10 cellular contexts compared by ENCODE assay signal in genomic region chr13:110109910-110110309, GRCh38.
A peak's percentile ranks its signal among the peaks of the same experiment; 100 is the strongest.
DNase-seq lines count a peak whose midpoint lies in the region; ATAC-seq and TF ChIP-seq lines count a peak whose summit lies in the region.
"Had no signal": no experiment of that assay in that cellular context is flagged by ENCODE, and none has a peak within 500 bp of the region (broad histone marks: within the 10 kb centered on the region; RNA-seq: fewer than 3 reads in every experiment).

No MANE protein-coding gene starts in this region.

- H3K36me3 ChIP-seq in lung (ENCODE audit: control insufficient read depth in 2 of 2, insufficient read depth in 2 of 2, low read length in 2 of 2) (no peaks in the 10 kb centered on the region), uterus (no peaks in the 10 kb centered on the region)

- peak in 1 of 56 donors; percentile 9 for TF ChIP-seq CTCF in dorsolateral prefrontal cortex (IDR thresholded peaks at IDR 0.05 in 54 of 56, conservative IDR thresholded peaks at IDR 0.05 in 2 of 56; ENCODE audit: low read depth in 1 of 56, partially characterized antibody in 56 of 56)
- TF ChIP-seq CTCF in lung (IDR thresholded peaks at IDR 0.05; ENCODE audit: control extremely low read depth, extremely low read depth), result no peak
- no peak for TF ChIP-seq CTCF in uterus (IDR thresholded peaks at IDR 0.05)

- H3K27ac Mint-ChIP-seq in activated naive CD8-positive, alpha-beta T cell treated with anti-CD3 and anti-CD28 coated beads for 36 hours, result no peak overlapping the region

- peak; percentile 50 for ATAC-seq in lung (ENCODE audit: insufficient read depth, low FRiP score)

- peaks cover 8% of the 10 kb centered on the region for H3K27me3 Mint-ChIP-seq in activated naive CD8-positive, alpha-beta T cell treated with anti-CD3 and anti-CD28 coated beads for 36 hours

- CTCF ChIA-PET in HEK293T (lab: Yijun Ruan, JAX), result no interaction called here

- intact Hi-C loops in dorsolateral prefrontal cortex (cut with DNase I) (loop anchor here (5.0 to 10.0 kb wide), 4 partner anchors 323 to 1148 kb away; partner anchors contain the start of gene IRS2 (in 2 of the 2)), uterus (cut with DNase I; ENCODE audit: low total_unique reads) (loop anchor here (10.0 kb wide), 1 partner anchor 325 kb away; the partner anchor contains the start of gene IRS2)

- H3K36me3 Mint-ChIP-seq in activated naive CD8-positive, alpha-beta T cell treated with anti-CD3 and anti-CD28 coated beads for 36 hours, result no peaks in the 10 kb centered on the region

- no peak for TF ChIP-seq POLR2A in uterus (IDR thresholded peaks at IDR 0.05)

- POLR2A ChIA-PET in HEK293T (lab: Yijun Ruan, JAX), result no interaction called here

- H3K9me3 Mint-ChIP-seq in activated naive CD8-positive, alpha-beta T cell treated with anti-CD3 and anti-CD28 coated beads for 36 hours, result no peaks in the 10 kb centered on the region

- H3K27me3 ChIP-seq in dorsolateral prefrontal cortex (no peaks in the 10 kb centered on the region), lung (ENCODE audit: control insufficient read depth, insufficient read depth) (no peaks in the 10 kb centered on the region), uterus (no peaks in the 10 kb centered on the region)

- peaks cover 5 to 8% of the 10 kb centered on the region in 2 donors for H3K4me1 ChIP-seq in lung (ENCODE audit: control insufficient read depth in 2 of 2, insufficient read depth in 2 of 2, low read length in 2 of 2)
- H3K4me1 ChIP-seq in uterus, result no peaks in the 10 kb centered on the region

- H3K4me3 ChIP-seq in dorsolateral prefrontal cortex, result peak overlapping the region in 4 of 59 donors; percentile 1 to 13 (median 8)
- no peak overlapping the region for H3K4me3 ChIP-seq in lung
- H3K4me3 ChIP-seq in uterus, result no peak overlapping the region

- WGBS in lung, 2 donors, result 71 to 80% methylated on average over 15 of the region's 15 CpGs

- DNase-seq in DMS 273 (lab: John Stamatoyannopoulos, UW; ENCODE audit: unreplicated experiment), result peak; percentile 5
- no peak for DNase-seq in DMS 273 treated with DMSO at 0.1 percent for 48 hours (lab: John Stamatoyannopoulos, UW)
- peak in 7 of 10 donors; percentile 64 to 88 (median 70) for DNase-seq in dorsolateral prefrontal cortex
- peak; percentile 44 for DNase-seq in lung (ENCODE audit: low spot score)
- peak; percentile 77 for DNase-seq in uterus
- DNase-seq in activated naive CD8-positive, alpha-beta T cell treated with anti-CD3 and anti-CD28 coated beads for 36 hours, result no peak
- no peak for DNase-seq in HEK293T (ENCODE audit: extremely low spot score)
- DNase-seq in HT-29 (ENCODE audit: low spot score), result no peak
- DNase-seq: activated T-cell treated with anti-CD3 and anti-CD28 coated beads for 4 hours, OCI-M1 had no signal

- no peak overlapping the region for H3K4me3 Mint-ChIP-seq in activated naive CD8-positive, alpha-beta T cell treated with anti-CD3 and anti-CD28 coated beads for 36 hours

- no peaks in the 10 kb centered on the region for H3K4me1 Mint-ChIP-seq in activated naive CD8-positive, alpha-beta T cell treated with anti-CD3 and anti-CD28 coated beads for 36 hours

- H3K9me3 ChIP-seq in lung (ENCODE audit: control insufficient read depth in 2 of 2, insufficient read depth in 1 of 2, low read length in 1 of 2) (peaks cover 0 to 2% of the 10 kb centered on the region in 2 donors), uterus (no peaks in the 10 kb centered on the region)

- peak overlapping the region in 41 of 59 donors; percentile 7 to 76 (median 48) for H3K27ac ChIP-seq in dorsolateral prefrontal cortex
- peak overlapping the region in 1 of 2 donors; percentile 79 for H3K27ac ChIP-seq in lung (ENCODE audit: low read depth in 1 of 2, low read length in 1 of 2)
- peak overlapping the region; percentile 43 to 61 for H3K27ac ChIP-seq in uterus

TF ChIP-seq in HEK293T, 16 proteins besides CTCF, POLR2A, EP300 and RAD21:
- TF ChIP-seq ARNT (IDR thresholded peaks at IDR 0.05) (no peak), SUZ12 (IDR thresholded peaks at IDR 0.05) (no peak), FOXM1 (IDR thresholded peaks at IDR 0.05; ENCODE audit: borderline replicate concordance) (no peak), LEF1 (IDR thresholded peaks at IDR 0.05; ENCODE audit: borderline replicate concordance) (no peak), ZNF384 (IDR thresholded peaks at IDR 0.05) (no peak), CTBP1 (IDR thresholded peaks at IDR 0.05; ENCODE audit: borderline replicate concordance) (no peak), TARDBP (IDR thresholded peaks at IDR 0.05) (no peak), BHLHE40 (IDR thresholded peaks at IDR 0.05; ENCODE audit: borderline replicate concordance) (no peak), L3MBTL2 (conservative IDR thresholded peaks at IDR 0.05) (no peak), FOXK2 (IDR thresholded peaks at IDR 0.05) (no peak), PKNOX1 (IDR thresholded peaks at IDR 0.05) (no peak)

Comparison
In these comparisons a context has a peak if more than half of its experiments do, and no peak if none do; other contexts are left out.
1. DNase-seq: peak in DMS 273 (single experiment), dorsolateral prefrontal cortex (7 of 10), lung (single experiment) and uterus (2 of 2); none in DMS 273 treated with DMSO at 0.1 percent for 48 hours (single experiment), activated naive CD8-positive, alpha-beta T cell treated with anti-CD3 and anti-CD28 coated beads for 36 hours (single experiment), HEK293T (single experiment) and HT-29 (single experiment).